ENCODE assay signal across 20 cellular contexts in the genomic region with DNA sequence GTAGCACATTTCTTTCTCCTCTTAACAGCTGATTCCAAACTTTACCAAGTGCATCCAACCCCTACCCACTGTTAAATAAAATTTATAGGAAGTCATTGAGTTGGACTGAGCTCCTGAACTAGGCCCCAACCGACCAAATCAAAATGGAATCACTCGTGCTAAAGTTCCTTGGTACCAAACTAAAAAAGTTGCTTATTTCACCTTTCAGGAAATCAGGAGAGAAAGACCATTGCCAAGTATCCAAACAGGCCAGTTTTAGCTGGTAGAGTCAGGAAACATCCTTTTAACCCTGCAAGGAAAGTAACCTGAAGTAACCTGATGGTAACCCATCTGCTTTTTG. TPM values are rescaled to one million over a fixed set of nuclear protein-coding genes. Genes with fewer than 3 reads are reported as not detected.
A peak's percentile ranks its signal among the peaks of the same experiment; 100 is the strongest.
DNase-seq lines count a peak whose midpoint lies in the region; ATAC-seq and TF ChIP-seq lines count a peak whose summit lies in the region.
"Had no signal": no experiment of that assay in that cellular context is flagged by ENCODE, and none has a peak within 500 bp of the region (broad histone marks: within the 10 kb centered on the region; RNA-seq: fewer than 3 reads in every experiment).

No MANE protein-coding gene starts in this region.

- DNase-seq in HCT116 (ENCODE audit: low read depth, low spot score), result no peak
- DNase-seq in SJSA1 (ENCODE audit: low read depth in 1 of 2, low spot score in 2 of 2), result no peak
- DNase-seq in esophagus squamous epithelium (lab: John Stamatoyannopoulos, UW), result no peak
- DNase-seq in CD8-positive, alpha-beta memory T cell, result no peak
- no peak for DNase-seq in stimulated activated CD4-positive, alpha-beta T cell treated with anti-CD3 and anti-CD28 coated beads, Interleukin-4, amount 100 ng/mL, for 4 hours
- DNase-seq: activated CD4-positive, CD25-positive, alpha-beta regulatory T cell; central memory CD4-positive, alpha-beta T cell; effector CD8-positive, alpha-beta T cell; KG1; NCI-H1092 treated with DMSO at 0.1 percent for 48 hours; NCI-H2081 treated with DMSO at 0.1 percent for 48 hours; SIG-M5; upper lobe of right lung had no signal

- WGBS in esophagus squamous epithelium, 2 donors, result 41 to 49% methylated on average over 2 of the region's 2 CpGs

- peak overlapping the region; percentile 56 for H3K9ac ChIP-seq in HCT116 (ENCODE audit: low read length)

- no peaks in the 10 kb centered on the region for H3K79me2 ChIP-seq in HCT116 (ENCODE audit: insufficient read depth, low read length)

- H3K36me3 Mint-ChIP-seq in CD8-positive, alpha-beta memory T cell, result no peaks in the 10 kb centered on the region

- no peak for TF ChIP-seq CTCF in HCT116 (IDR thresholded peaks at IDR 0.05 in 2 of 3, conservative IDR thresholded peaks at IDR 0.05 in 1 of 3; ENCODE audit: borderline replicate concordance in 1 of 3, insufficient read depth in 1 of 3, low read depth in 2 of 3, low read length in 2 of 3)
- TF ChIP-seq CTCF in esophagus squamous epithelium (IDR thresholded peaks at IDR 0.05), result no peak

- TF ChIP-seq RAD21 in HCT116 (IDR thresholded peaks at IDR 0.05; ENCODE audit: low read depth), result no peak

- no peaks in the 10 kb centered on the region for H3K36me3 ChIP-seq in HCT116 (ENCODE audit: control insufficient read depth in 1 of 2, insufficient read depth in 2 of 2, low read length in 2 of 2)
- H3K36me3 ChIP-seq in SJSA1, result no peaks in the 10 kb centered on the region
- H3K36me3 ChIP-seq in esophagus squamous epithelium, result no peaks in the 10 kb centered on the region
- no peaks in the 10 kb centered on the region for H3K36me3 ChIP-seq in CD8-positive, alpha-beta memory T cell (ENCODE audit: insufficient read depth, low read length)
- H3K36me3 ChIP-seq: upper lobe of right lung had no signal

- no peaks in the 10 kb centered on the region for H3K9me3 Mint-ChIP-seq in CD8-positive, alpha-beta memory T cell
- H3K9me3 Mint-ChIP-seq: activated naive CD8-positive, alpha-beta T cell treated with anti-CD3 and anti-CD28 coated beads, Interleukin-2, amount 50 U/mL, for 24 hours; T-helper 2 cell treated with Interferon-gamma antibody and Interleukin-4, amounts not matched to agents 5 μg/mL and 100 μg/mL, for 36 hours had no signal

- H3K27ac Mint-ChIP-seq in CD8-positive, alpha-beta memory T cell, result no peak overlapping the region
- H3K27ac Mint-ChIP-seq: activated naive CD8-positive, alpha-beta T cell treated with anti-CD3 and anti-CD28 coated beads, Interleukin-2, amount 50 U/mL, for 24 hours; T-helper 2 cell treated with Interferon-gamma antibody and Interleukin-4, amounts not matched to agents 5 μg/mL and 100 μg/mL, for 36 hours had no signal

- no peak overlapping the region for H3K4me3 Mint-ChIP-seq in CD8-positive, alpha-beta memory T cell
- H3K4me3 Mint-ChIP-seq: activated naive CD8-positive, alpha-beta T cell treated with anti-CD3 and anti-CD28 coated beads, Interleukin-2, amount 50 U/mL, for 24 hours; neural crest cell; T-helper 2 cell treated with Interferon-gamma antibody and Interleukin-4, amounts not matched to agents 5 μg/mL and 100 μg/mL, for 36 hours had no signal

- H3K9me3 ChIP-seq in HCT116 (ENCODE audit: control insufficient read depth in 1 of 2, insufficient read depth in 1 of 2, low read depth in 1 of 2, low read length in 2 of 2) (no peaks in the 10 kb centered on the region), SJSA1 (replicated peaks) (no peaks in the 10 kb centered on the region), esophagus squamous epithelium (no peaks in the 10 kb centered on the region)
- H3K9me3 ChIP-seq in CD8-positive, alpha-beta memory T cell (ENCODE audit: low read length), result no peaks in the 10 kb centered on the region
- H3K9me3 ChIP-seq: upper lobe of right lung had no signal

- no peaks in the 10 kb centered on the region for H4K20me1 ChIP-seq in HCT116 (ENCODE audit: insufficient read depth)

- H3K4me1 ChIP-seq in HCT116 (ENCODE audit: control insufficient read depth in 1 of 2, insufficient read depth in 2 of 2, low read length in 2 of 2) (peaks cover 15 to 53% of the 10 kb centered on the region in 2 experiments), SJSA1 (replicated peaks) (peaks cover 26% of the 10 kb centered on the region), esophagus squamous epithelium (peaks cover 2 to 23% (median 5%) of the 10 kb centered on the region in 3 donors)
- no peaks in the 10 kb centered on the region for H3K4me1 ChIP-seq in CD8-positive, alpha-beta memory T cell (ENCODE audit: insufficient read depth, low read length)
- H3K4me1 ChIP-seq: upper lobe of right lung had no signal

- BruUV-seq in HCT116 (replicated peaks; lab: Mats Ljungman, UMichigan), result no TSS peak

- RAD21 ChIA-PET in HCT116 (lab: Charles Lee; ENCODE audit: low non-redundant PET in 1 of 2, low total read pairs in 2 of 2, uncharacterized antibody in 2 of 2, unreplicated experiment in 2 of 2), result no interaction called here

- H3K9me2 ChIP-seq in HCT116 (ENCODE audit: insufficient read depth), result no peaks in the 10 kb centered on the region

- H2AFZ ChIP-seq in HCT116 (ENCODE audit: low read depth, low read length, poor library complexity, severe bottlenecking), result peak overlapping the region; percentile 28

- CTCF ChIA-PET in HCT116 (lab: Charles Lee), result no interaction called here
- CTCF ChIA-PET in CD8-positive, alpha-beta memory T cell (lab: Charles Lee), result no interaction called here

- H3K4me3 ChIP-seq in HCT116 (replicated peaks in 1 of 2; ENCODE audit: low read depth in 1 of 2, low read length in 2 of 2) (no peak overlapping the region), SJSA1 (no peak overlapping the region), esophagus squamous epithelium (no peak overlapping the region), skin epidermis (no peak overlapping the region)
- no peak overlapping the region for H3K4me3 ChIP-seq in CD8-positive, alpha-beta memory T cell (ENCODE audit: low read length)
- H3K4me3 ChIP-seq: upper lobe of right lung had no signal

- H3K27me3 Mint-ChIP-seq in CD8-positive, alpha-beta memory T cell, result peaks cover 3 to 5% of the 10 kb centered on the region in 2 donors

- H3K4me2 ChIP-seq in HCT116 (ENCODE audit: low read length), result peak overlapping the region; percentile 73

- no peak for TF ChIP-seq POLR2A in HCT116 (IDR thresholded peaks at IDR 0.05; ENCODE audit: borderline replicate concordance, extremely low read depth, insufficient read depth, insufficient read length)
- no peak for TF ChIP-seq POLR2A in esophagus squamous epithelium (IDR thresholded peaks at IDR 0.05)

- POLR2A ChIA-PET in HCT116 (lab: Charles Lee), result no interaction called here
- POLR2A ChIA-PET in CD8-positive, alpha-beta memory T cell (lab: Charles Lee), result no interaction called here

- H3K4me1 Mint-ChIP-seq in CD8-positive, alpha-beta memory T cell, result no peaks in the 10 kb centered on the region

- H3K27me3 ChIP-seq in HCT116 (ENCODE audit: insufficient read depth, low read length) (no peaks in the 10 kb centered on the region), SJSA1 (replicated peaks) (no peaks in the 10 kb centered on the region), esophagus squamous epithelium (no peaks in the 10 kb centered on the region)
- no peaks in the 10 kb centered on the region for H3K27me3 ChIP-seq in CD8-positive, alpha-beta memory T cell (ENCODE audit: insufficient read depth, low read length, poor library complexity, severe bottlenecking)
- H3K27me3 ChIP-seq: upper lobe of right lung had no signal

- intact Hi-C loops in HCT116 (cut with micrococcal nuclease), result no loop called here
- intact Hi-C loops in esophagus squamous epithelium (cut with DNase I), result no loop called here

- H3K27ac ChIP-seq in HCT116 (ENCODE audit: low read depth, low read length) (peak overlapping the region; percentile 57; the same call in 1 of the 2 replicates), SJSA1 (peak overlapping the region; percentile 95), esophagus squamous epithelium (peak overlapping the region; percentile 47 to 87 (median 84)), skin epidermis (peak overlapping the region in 13 of 21 experiments; percentile 33 to 87 (median 65))
- H3K27ac ChIP-seq in CD8-positive, alpha-beta memory T cell (ENCODE audit: low read depth, low read length), result no peak overlapping the region
- H3K27ac ChIP-seq: HL-60, upper lobe of right lung had no signal

- ATAC-seq in HCT116, result no peak
- ATAC-seq in GM18909 (IDR thresholded peaks at IDR 0.05; ENCODE audit: poor library complexity, unreplicated experiment), result no peak

TF ChIP-seq in HCT116, 20 proteins besides CTCF, POLR2A, EP300 and RAD21:
- TF ChIP-seq, protein P1, sequence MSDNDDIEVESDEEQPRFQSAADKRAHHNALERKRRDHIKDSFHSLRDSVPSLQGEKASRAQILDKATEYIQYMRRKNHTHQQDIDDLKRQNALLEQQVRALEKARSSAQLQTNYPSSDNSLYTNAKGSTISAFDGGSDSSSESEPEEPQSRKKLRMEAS (IDR thresholded peaks at IDR 0.05), result no peak
- peak; percentile 6 for TF ChIP-seq YY1 (IDR thresholded peaks at IDR 0.05; ENCODE audit: extremely low read depth, insufficient replicate concordance, low read depth, low read length)

RNA-seq across cellular contexts. Expression of a gene that starts 10.5 kb away (rescaled TPM):
- 3.9 TPM for total RNA-seq in HCT116 (2021; ENCODE audit: unreplicated experiment)
- 6.0 and 7.3 TPM in 2 replicates for polyA plus RNA-seq in HCT116 (2012)
- 1.7 and 2.7 TPM in 2 replicates for total RNA-seq in SJSA1 (2014; rRNA removed; shearing (Covaris generic))
- 10 to 100 TPM in 1 of 4 donors, 1 to 10 TPM in 3; 6.7 to 11.2 (median 8.6) TPM for total RNA-seq in esophagus squamous epithelium
- total RNA-seq in CD8-positive, alpha-beta memory T cell, result not detected
- not detected for polyA plus RNA-seq in CD8-positive, alpha-beta memory T cell
- total RNA-seq: activated CD8-positive, alpha-beta memory T cell treated with anti-CD3 and anti-CD28 coated beads for 36 hours had no signal
